1 cellular context compared by ENCODE assay signal in genomic region chr2:54558188-54558975, GRCh38.
TF ChIP-seq lines count a peak whose summit lies in the region.

No MANE protein-coding gene starts in this region.

TF ChIP-seq in HepG2, 621 proteins besides CTCF, POLR2A, EP300 and RAD21 (continued from another document and continues in another):
- no peak for TF ChIP-seq KDM3A (CRISPR knock-in tag; IDR thresholded peaks at IDR 0.05; ENCODE audit: low read depth)
- TF ChIP-seq FOXO4 (CRISPR knock-in tag; conservative IDR thresholded peaks at IDR 0.05) = peak; percentile 88; the same call in 1 of the 2 replicates
- TF ChIP-seq ZBTB20 (CRISPR knock-in tag; IDR thresholded peaks at IDR 0.05; ENCODE audit: borderline replicate concordance, low read depth) = 0 out of 2 replicates have a peak, but pooled peaks have one; percentile 22
- TF ChIP-seq ZNF883 (CRISPR knock-in tag; IDR thresholded peaks at IDR 0.05; ENCODE audit: not compliant biosample characterization) = peak; percentile 57
- peak; percentile 30; the same call in 1 of the 2 replicates for TF ChIP-seq SP2 (CRISPR knock-in tag; IDR thresholded peaks at IDR 0.05)
- no peak for TF ChIP-seq DBP (CRISPR knock-in tag; IDR thresholded peaks at IDR 0.05; ENCODE audit: not compliant biosample characterization)
- no peak for TF ChIP-seq GPN1 (CRISPR knock-in tag; IDR thresholded peaks at IDR 0.05; ENCODE audit: borderline replicate concordance)
- peak; percentile 62 for TF ChIP-seq ZNF407 (CRISPR knock-in tag; IDR thresholded peaks at IDR 0.05; ENCODE audit: not compliant biosample characterization)
- TF ChIP-seq TBP (CRISPR knock-in tag; IDR thresholded peaks at IDR 0.05) = no peak
- TF ChIP-seq PAF1 (CRISPR knock-in tag; IDR thresholded peaks at IDR 0.05) = no peak
- TF ChIP-seq MTA3 (CRISPR knock-in tag; IDR thresholded peaks at IDR 0.05) = 0 out of 2 replicates have a peak, but pooled peaks have one; percentile 82
- no peak for TF ChIP-seq TRIM24 (CRISPR knock-in tag; IDR thresholded peaks at IDR 0.05)
- no peak for TF ChIP-seq NR2C2 (CRISPR knock-in tag; IDR thresholded peaks at IDR 0.05; ENCODE audit: borderline replicate concordance)
- no peak for TF ChIP-seq DNMT3B (CRISPR knock-in tag; conservative IDR thresholded peaks at IDR 0.05)
- no peak; the same call in 1 of the 2 replicates for TF ChIP-seq ZNF749 (CRISPR knock-in tag; IDR thresholded peaks at IDR 0.05; ENCODE audit: borderline replicate concordance)
- TF ChIP-seq ZNF235 (CRISPR knock-in tag; IDR thresholded peaks at IDR 0.05; ENCODE audit: borderline replicate concordance) = 0 out of 2 replicates have a peak, but pooled peaks have one; percentile 33
- TF ChIP-seq SALL1 (CRISPR knock-in tag; IDR thresholded peaks at IDR 0.05) = peak; percentile 59; the same call in 1 of the 2 replicates
- TF ChIP-seq HNRNPUL1 (IDR thresholded peaks at IDR 0.05; ENCODE audit: low read depth, low read length) = no peak
- no peak for TF ChIP-seq HDAC6 (IDR thresholded peaks at IDR 0.05; ENCODE audit: low read depth, low read length)
- TF ChIP-seq ZNF329 (CRISPR knock-in tag; IDR thresholded peaks at IDR 0.05; ENCODE audit: low read depth) = 0 out of 2 replicates have a peak, but pooled peaks have one; percentile 63
- no peak for TF ChIP-seq LBX2 (CRISPR knock-in tag; IDR thresholded peaks at IDR 0.05; ENCODE audit: borderline replicate concordance)
- no peak for TF ChIP-seq HMG20A (CRISPR knock-in tag; IDR thresholded peaks at IDR 0.05; ENCODE audit: borderline replicate concordance)
- peak; percentile 61 for TF ChIP-seq POLR2AphosphoS5 (IDR thresholded peaks at IDR 0.05; ENCODE audit: low read depth, low read length)
- TF ChIP-seq ZNF781 (CRISPR knock-in tag; IDR thresholded peaks at IDR 0.05; ENCODE audit: borderline replicate concordance, not compliant biosample characterization) = peak; percentile 77
- TF ChIP-seq GLMP (CRISPR knock-in tag; IDR thresholded peaks at IDR 0.05; ENCODE audit: borderline replicate concordance) = no peak
- TF ChIP-seq HDAC1 (CRISPR knock-in tag; IDR thresholded peaks at IDR 0.05) = peak; percentile 54; the same call in 1 of the 2 replicates
- no peak for TF ChIP-seq ZNF619 (CRISPR knock-in tag; IDR thresholded peaks at IDR 0.05)
- TF ChIP-seq FOSL1 (CRISPR knock-in tag; IDR thresholded peaks at IDR 0.05; ENCODE audit: borderline replicate concordance) = no peak
- TF ChIP-seq ZMYM3 (CRISPR knock-in tag; IDR thresholded peaks at IDR 0.05) = peak; percentile 40; the same call in 1 of the 2 replicates
- no peak for TF ChIP-seq RBAK (CRISPR knock-in tag; IDR thresholded peaks at IDR 0.05)
- no peak for TF ChIP-seq ZNF326 (CRISPR knock-in tag; IDR thresholded peaks at IDR 0.05; ENCODE audit: borderline replicate concordance)
- TF ChIP-seq LCORL (IDR thresholded peaks at IDR 0.05) = no peak
- peak; percentile 48 for TF ChIP-seq LCORL (CRISPR knock-in tag; IDR thresholded peaks at IDR 0.05)
- no peak for TF ChIP-seq ZFP1 (CRISPR knock-in tag; IDR thresholded peaks at IDR 0.05)
- peak; percentile 44 to 60; a peak in 2 of 4 replicates for TF ChIP-seq HMGXB4 (CRISPR knock-in tag; IDR thresholded peaks at IDR 0.05; ENCODE audit: borderline replicate concordance in 1 of 2, low read depth in 1 of 2)
- peak; percentile 24; the same call in 1 of the 2 replicates for TF ChIP-seq ZBTB34 (CRISPR knock-in tag; IDR thresholded peaks at IDR 0.05)
- no peak for TF ChIP-seq WIZ (CRISPR knock-in tag; IDR thresholded peaks at IDR 0.05)
- 0 out of 2 replicates have a peak, but pooled peaks have one; percentile 46 for TF ChIP-seq XBP1 (CRISPR knock-in tag; IDR thresholded peaks at IDR 0.05)
- no peak; the same call in 1 of the 2 replicates for TF ChIP-seq ZNF280B (CRISPR knock-in tag; IDR thresholded peaks at IDR 0.05; ENCODE audit: borderline replicate concordance)
- 0 out of 2 replicates have a peak, but pooled peaks have one; percentile 47 for TF ChIP-seq ZNF264 (CRISPR knock-in tag; IDR thresholded peaks at IDR 0.05)
- no peak for TF ChIP-seq CHCHD3 (CRISPR knock-in tag; IDR thresholded peaks at IDR 0.05)
- TF ChIP-seq FOXP1 (IDR thresholded peaks at IDR 0.05) = no peak
- no peak for TF ChIP-seq FOXP1 (CRISPR knock-in tag; IDR thresholded peaks at IDR 0.05)
